8 cellular contexts compared by ENCODE assay signal in genomic region chr17:8079291-8080207, GRCh38. TPM values are rescaled to one million over a fixed set of nuclear protein-coding genes. Genes with fewer than 3 reads are reported as not detected.
DNase-seq lines count a peak whose midpoint lies in the region; ATAC-seq lines count a peak whose summit lies in the region.

No MANE protein-coding gene starts in this region.

- no peak overlapping the region for H3K4me3 ChIP-seq in endocrine pancreas (ENCODE audit: control insufficient read depth, insufficient read depth, low read length)
- peak overlapping the region; percentile 37 for H3K4me3 ChIP-seq in mesodermal cell (ENCODE audit: extremely low read depth, insufficient read depth, low read length, poor library complexity, severe bottlenecking)

- H3K36me3 ChIP-seq in endocrine pancreas (ENCODE audit: control insufficient read depth, insufficient read depth, low read length) (no peaks in the 10 kb centered on the region), mesodermal cell (ENCODE audit: control insufficient read depth, insufficient read depth, low read length) (no peaks in the 10 kb centered on the region)

- DNase-seq in ELR (ENCODE audit: low read depth) (peak; percentile 66), NCI-H774 (lab: John Stamatoyannopoulos, UW) (peak; percentile 33), NCI-H187 treated with DMSO at 0.1 percent for 48 hours (lab: John Stamatoyannopoulos, UW) (no peak)
- peak; percentile 94 for DNase-seq in activated CD8-positive, alpha-beta memory T cell treated with anti-CD3 and anti-CD28 coated beads for 24 hours
- peak; percentile 54 for DNase-seq in stimulated activated CD8-positive, alpha-beta memory T cell treated with anti-CD3 and anti-CD28 coated beads, Interleukin-15, amount 100 ng/mL, for 1 hour (ENCODE audit: low read depth)

- peak; percentile 70 for ATAC-seq in HG03108 (IDR thresholded peaks at IDR 0.05; ENCODE audit: unreplicated experiment)

- H3K4me1 ChIP-seq in endocrine pancreas (ENCODE audit: control insufficient read depth, insufficient read depth, low read length), result no peaks in the 10 kb centered on the region
- H3K4me1 ChIP-seq in mesodermal cell (ENCODE audit: control insufficient read depth, insufficient read depth, low read length, poor library complexity, severe bottlenecking), result no peaks in the 10 kb centered on the region

- 2% methylated on average over 82 to 87 of the region's 87 CpGs for WGBS in mesodermal cell (ENCODE audit: insufficient coverage in 2 of 2), 2 experiments

- H3K9me3 ChIP-seq in endocrine pancreas (ENCODE audit: control insufficient read depth, low read length) (no peaks in the 10 kb centered on the region), mesodermal cell (ENCODE audit: control insufficient read depth, low read length) (no peaks in the 10 kb centered on the region)

- no peaks in the 10 kb centered on the region for H3K27me3 ChIP-seq in endocrine pancreas (ENCODE audit: control insufficient read depth, insufficient read depth, low read length)

- peak overlapping the region; percentile 31 for H3K9ac ChIP-seq in endocrine pancreas (ENCODE audit: control insufficient read depth, insufficient read depth, low read length)

- no peak overlapping the region for H3K27ac ChIP-seq in mesodermal cell (ENCODE audit: low read depth, low read length, severe bottlenecking)

RNA-seq across cellular contexts. Expression of gene ALOX12B, which starts 8.0 kb away (rescaled TPM):
- polyA plus RNA-seq in mesodermal cell (2013, experiment 1 of 2), result not detected
- not detected for polyA plus RNA-seq in mesodermal cell (2013, experiment 2 of 2)

RNA-seq across cellular contexts. Expression of gene ALOXE3, which starts 38.8 kb away (rescaled TPM):
- not detected for polyA plus RNA-seq in mesodermal cell (2013, experiment 1 of 2)
- polyA plus RNA-seq in mesodermal cell (2013, experiment 2 of 2), result not detected

RNA-seq across cellular contexts. Expression of gene ALOX15B, which starts 40.7 kb away (rescaled TPM):
- polyA plus RNA-seq in mesodermal cell (2013, experiment 1 of 2), result not detected
- polyA plus RNA-seq in mesodermal cell (2013, experiment 2 of 2), result not detected

RNA-seq across cellular contexts. Expression of gene HES7, which starts 44.4 kb away (rescaled TPM):
- polyA plus RNA-seq in mesodermal cell (2013, experiment 1 of 2), result 0.85 TPM
- polyA plus RNA-seq in mesodermal cell (2013, experiment 2 of 2), result 0.25 TPM
